In genomic region chrX:85017721-85018120, GRCh38 we compare ENCODE assay signal across 28 cellular contexts.
"Had no signal": no experiment of that assay in that cellular context is flagged by ENCODE, and none has a peak within 500 bp of the region (broad histone marks: within the 10 kb centered on the region; RNA-seq: fewer than 3 reads in every experiment).

No MANE protein-coding gene starts in this region.

- H3K27ac ChIP-seq: ascending aorta, cardiac muscle cell, heart left ventricle, right lobe of liver, thoracic aorta had no signal

- H3K4me1 ChIP-seq: ascending aorta, heart left ventricle had no signal

- H3K4me3 Mint-ChIP-seq: activated B cell treated with CpG ODN at 0.5 μM for 24 hours; activated CD4-positive, alpha-beta T cell treated with anti-CD3 and anti-CD28 coated beads for 36 hours; activated T-cell treated with anti-CD3 and anti-CD28 coated beads, Interleukin-2, amount 50 U/mL, for 24 hours; activated T-helper 17 cell treated with anti-CD3 and anti-CD28 coated beads, Interleukin-2, amount 50 U/mL, for 72 hours; dendritic cell treated with granulocyte-macrophage colony-stimulating factor and Interleukin-4, amounts not matched to agents 40 ng/mL and 50 ng/mL, for 4 days; memory B cell; nephron progenitor cell; T-helper 1 cell treated with Interleukin-12 subunit alpha and Interleukin-12 subunit beta and Interleukin-4 antibody, amounts not matched to agents 30 μg/mL and 1 μg/mL, for 36 hours; type B pancreatic cell had no signal

- FAIRE-seq: endometrium had no signal

- H3K27ac Mint-ChIP-seq: activated B cell treated with CpG ODN at 0.5 μM for 24 hours; activated CD4-positive, alpha-beta T cell treated with anti-CD3 and anti-CD28 coated beads for 36 hours; activated naive CD4-positive, alpha-beta T cell treated with anti-CD3 and anti-CD28 coated beads, Interleukin-2, amount 50 U/mL, for 72 hours; activated T-cell treated with anti-CD3 and anti-CD28 coated beads, Interleukin-2, amount 50 U/mL, for 24 hours; activated T-helper 17 cell treated with anti-CD3 and anti-CD28 coated beads, Interleukin-2, amount 50 U/mL, for 72 hours; dendritic cell treated with granulocyte-macrophage colony-stimulating factor and Interleukin-4, amounts not matched to agents 40 ng/mL and 50 ng/mL, for 4 days; memory B cell; nephron progenitor cell; T-helper 1 cell treated with Interleukin-12 subunit alpha and Interleukin-12 subunit beta and Interleukin-4 antibody, amounts not matched to agents 30 μg/mL and 1 μg/mL, for 36 hours; type B pancreatic cell had no signal

- H3K27me3 Mint-ChIP-seq: activated B cell treated with CpG ODN at 0.5 μM for 24 hours; activated CD4-positive, alpha-beta T cell treated with anti-CD3 and anti-CD28 coated beads for 36 hours; activated T-helper 17 cell treated with anti-CD3 and anti-CD28 coated beads, Interleukin-2, amount 50 U/mL, for 72 hours; dendritic cell treated with granulocyte-macrophage colony-stimulating factor and Interleukin-4, amounts not matched to agents 40 ng/mL and 50 ng/mL, for 4 days; memory B cell; type B pancreatic cell had no signal

- DNase-seq: activated B cell treated with CpG ODN at 0.5 μM for 24 hours; activated CD4-positive, alpha-beta T cell treated with anti-CD3 and anti-CD28 coated beads for 36 hours; activated CD4-positive, alpha-beta T cell treated with anti-CD3 and anti-CD28 coated beads, Interleukin-2, amount 50 U/mL, for 4 hours; activated CD8-positive, alpha-beta memory T cell treated with anti-CD3 and anti-CD28 coated beads for 24 hours; activated CD8-positive, alpha-beta memory T cell treated with anti-CD3 and anti-CD28 coated beads, Interleukin-2, amount 50 U/mL, for 4 hours; activated T-cell treated with anti-CD3 and anti-CD28 coated beads, Interleukin-2, amount 50 U/mL, for 24 hours; effector CD4-positive, alpha-beta T cell; heart left ventricle; islet precursor cell; left cardiac atrium; mucosa of descending colon; nephron progenitor cell; nucleus accumbens; right lobe of liver; stimulated activated CD4-positive, alpha-beta T cell treated with anti-CD3 and anti-CD28 coated beads, Interleukin-2, amount 100 ng/mL, for 48 hours; stimulated activated CD8-positive, alpha-beta memory T cell treated with anti-CD3 and anti-CD28 coated beads, Interleukin-4, amount 100 ng/mL, for 48 hours; stimulated activated naive CD4-positive, alpha-beta T cell; T1000 had no signal

- H3K9me3 Mint-ChIP-seq: activated T-helper 17 cell treated with anti-CD3 and anti-CD28 coated beads, Interleukin-2, amount 50 U/mL, for 72 hours had no signal

- ATAC-seq: activated CD4-positive, alpha-beta T cell treated with anti-CD3 and anti-CD28 coated beads for 36 hours; activated naive CD4-positive, alpha-beta T cell treated with anti-CD3 and anti-CD28 coated beads, Interleukin-2, amount 50 U/mL, for 72 hours; activated T-helper 17 cell treated with anti-CD3 and anti-CD28 coated beads, Interleukin-2, amount 50 U/mL, for 72 hours; heart left ventricle; left cardiac atrium; mucosa of descending colon; right lobe of liver had no signal

- H3K36me3 ChIP-seq: cardiac muscle cell, heart left ventricle, right lobe of liver, thoracic aorta had no signal

- H3K27me3 ChIP-seq: ascending aorta, cardiac muscle cell, heart left ventricle, right lobe of liver had no signal

- H3K4me1 Mint-ChIP-seq: activated T-helper 17 cell treated with anti-CD3 and anti-CD28 coated beads, Interleukin-2, amount 50 U/mL, for 72 hours; nephron progenitor cell had no signal

- H3K4me3 ChIP-seq: ascending aorta, cardiac muscle cell, heart left ventricle, mucosa of descending colon, right lobe of liver, thoracic aorta had no signal

- H3K9me3 ChIP-seq: mucosa of descending colon, right lobe of liver, thoracic aorta had no signal
